In genomic region chr19:2608602-2608922, GRCh38 we compare ENCODE assay signal across 21 cellular contexts.
DNase-seq lines count a peak whose midpoint lies in the region; ATAC-seq and TF ChIP-seq lines count a peak whose summit lies in the region.
"Had no signal": no experiment of that assay in that cellular context is flagged by ENCODE, and none has a peak within 500 bp of the region (broad histone marks: within the 10 kb centered on the region; RNA-seq: fewer than 3 reads in every experiment).

No MANE protein-coding gene starts in this region.

- intact Hi-C loops in lower lobe of right lung (cut with DNase I), result no loop called here

- H3K4me1 ChIP-seq in lower lobe of right lung, result peaks cover 13% of the 10 kb centered on the region

- no peaks in the 10 kb centered on the region for H3K9me3 Mint-ChIP-seq in activated naive CD8-positive, alpha-beta T cell (ENCODE audit: low read depth)
- no peaks in the 10 kb centered on the region for H3K9me3 Mint-ChIP-seq in activated naive CD8-positive, alpha-beta T cell treated with anti-CD3 and anti-CD28 coated beads for 36 hours
- no peaks in the 10 kb centered on the region for H3K9me3 Mint-ChIP-seq in stimulated activated memory B cell treated with anti-CD40 and anti-IgM and Interleukin-4, amounts not matched to agents 10 μg/mL and 1 μg/mL and 100 μg/mL, for 72 hours

- H3K27ac ChIP-seq in lower lobe of right lung, result no peak overlapping the region
- H3K27ac ChIP-seq: dorsolateral prefrontal cortex, epithelial cell of prostate had no signal

- H3K4me3 Mint-ChIP-seq in activated naive CD8-positive, alpha-beta T cell, result no peak overlapping the region
- no peak overlapping the region for H3K4me3 Mint-ChIP-seq in activated naive CD8-positive, alpha-beta T cell treated with anti-CD3 and anti-CD28 coated beads for 36 hours
- peak overlapping the region; percentile 91 for H3K4me3 Mint-ChIP-seq in T-helper 17 cell
- H3K4me3 Mint-ChIP-seq in stimulated activated memory B cell treated with anti-CD40 and anti-IgM and Interleukin-4, amounts not matched to agents 10 μg/mL and 1 μg/mL and 100 μg/mL, for 72 hours, result peak overlapping the region; percentile 71
- H3K4me3 Mint-ChIP-seq: CD14-positive monocyte had no signal

- ATAC-seq in T-helper 17 cell (no peak), HG02870 (IDR thresholded peaks at IDR 0.05; ENCODE audit: unreplicated experiment) (no peak), lower lobe of right lung (no peak)
- no peak for ATAC-seq in stimulated activated memory B cell treated with anti-CD40 and anti-IgM and Interleukin-4, amounts not matched to agents 10 μg/mL and 1 μg/mL and 100 μg/mL, for 72 hours
- ATAC-seq: mucosa of descending colon had no signal

- TF ChIP-seq POLR2A in GM18526 (IDR thresholded peaks at IDR 0.05; ENCODE audit: extremely low read depth, insufficient read length), result peak; percentile 15

- peak overlapping the region; percentile 70 for H3K27ac Mint-ChIP-seq in activated naive CD8-positive, alpha-beta T cell
- H3K27ac Mint-ChIP-seq in activated naive CD8-positive, alpha-beta T cell treated with anti-CD3 and anti-CD28 coated beads for 36 hours, result no peak overlapping the region
- peak overlapping the region; percentile 90 for H3K27ac Mint-ChIP-seq in T-helper 17 cell
- peak overlapping the region; percentile 80 for H3K27ac Mint-ChIP-seq in stimulated activated memory B cell treated with anti-CD40 and anti-IgM and Interleukin-4, amounts not matched to agents 10 μg/mL and 1 μg/mL and 100 μg/mL, for 72 hours

- no peak for DNase-seq in activated naive CD8-positive, alpha-beta T cell treated with anti-CD3 and anti-CD28 coated beads for 36 hours
- DNase-seq in T-helper 17 cell, result no peak
- no peak for DNase-seq in lower lobe of right lung
- no peak for DNase-seq in T-helper 2 cell
- DNase-seq: HCEC 1CT; hypothalamus; NCI-H1092; NCI-H2029; NCI-H446; NK-92 treated with Interleukin-12 subunit alpha and Interleukin-12 subunit beta, amount 100 ng/mL, for 24 hours; SK-N-SH; substantia nigra had no signal

- H3K4me1 Mint-ChIP-seq in activated naive CD8-positive, alpha-beta T cell (ENCODE audit: low read depth), result peaks cover 32% of the 10 kb centered on the region
- H3K4me1 Mint-ChIP-seq in activated naive CD8-positive, alpha-beta T cell treated with anti-CD3 and anti-CD28 coated beads for 36 hours, result peaks cover 36% of the 10 kb centered on the region
- H3K4me1 Mint-ChIP-seq in T-helper 17 cell, result peaks cover 15% of the 10 kb centered on the region
- H3K4me1 Mint-ChIP-seq in stimulated activated memory B cell treated with anti-CD40 and anti-IgM and Interleukin-4, amounts not matched to agents 10 μg/mL and 1 μg/mL and 100 μg/mL, for 72 hours, result peaks cover 62% of the 10 kb centered on the region

- no peak for TF ChIP-seq CTCF in lower lobe of right lung (IDR thresholded peaks at IDR 0.05)

- H3K4me3 ChIP-seq in lower lobe of right lung, result no peak overlapping the region
- H3K4me3 ChIP-seq: dorsolateral prefrontal cortex, mucosa of descending colon, smooth muscle cell had no signal

- H3K36me3 ChIP-seq in lower lobe of right lung, result no peaks in the 10 kb centered on the region

- no peaks in the 10 kb centered on the region for H3K36me3 Mint-ChIP-seq in activated naive CD8-positive, alpha-beta T cell
- peaks cover 3% of the 10 kb centered on the region for H3K36me3 Mint-ChIP-seq in activated naive CD8-positive, alpha-beta T cell treated with anti-CD3 and anti-CD28 coated beads for 36 hours
- no peaks in the 10 kb centered on the region for H3K36me3 Mint-ChIP-seq in T-helper 17 cell (ENCODE audit: low read depth)
- peaks cover under 1% of the 10 kb centered on the region for H3K36me3 Mint-ChIP-seq in stimulated activated memory B cell treated with anti-CD40 and anti-IgM and Interleukin-4, amounts not matched to agents 10 μg/mL and 1 μg/mL and 100 μg/mL, for 72 hours

- no peaks in the 10 kb centered on the region for H3K27me3 Mint-ChIP-seq in activated naive CD8-positive, alpha-beta T cell
- H3K27me3 Mint-ChIP-seq in activated naive CD8-positive, alpha-beta T cell treated with anti-CD3 and anti-CD28 coated beads for 36 hours, result peaks cover 4% of the 10 kb centered on the region
- peaks cover 5% of the 10 kb centered on the region for H3K27me3 Mint-ChIP-seq in T-helper 17 cell
- H3K27me3 Mint-ChIP-seq in stimulated activated memory B cell treated with anti-CD40 and anti-IgM and Interleukin-4, amounts not matched to agents 10 μg/mL and 1 μg/mL and 100 μg/mL, for 72 hours, result no peaks in the 10 kb centered on the region

- no peaks in the 10 kb centered on the region for H3K27me3 ChIP-seq in lower lobe of right lung (ENCODE audit: low read depth)
- H3K27me3 ChIP-seq: dorsolateral prefrontal cortex had no signal

- H3K9me3 ChIP-seq in T-helper 17 cell (ENCODE audit: control insufficient read depth, low read length, poor library complexity, severe bottlenecking) (no peaks in the 10 kb centered on the region), lower lobe of right lung (no peaks in the 10 kb centered on the region)
- H3K9me3 ChIP-seq: mucosa of descending colon, SK-N-SH had no signal

Comparison
In these comparisons a context has a peak if more than half of its experiments do, and no peak if none do; other contexts are left out.
1. H3K4me3 Mint-ChIP-seq: peak in T-helper 17 cell (single experiment) and stimulated activated memory B cell treated with anti-CD40 and anti-IgM and Interleukin-4, amounts not matched to agents 10 μg/mL and 1 μg/mL and 100 μg/mL, for 72 hours (single experiment); none in activated naive CD8-positive, alpha-beta T cell (single experiment) and activated naive CD8-positive, alpha-beta T cell treated with anti-CD3 and anti-CD28 coated beads for 36 hours (single experiment).